In the genomic region with DNA sequence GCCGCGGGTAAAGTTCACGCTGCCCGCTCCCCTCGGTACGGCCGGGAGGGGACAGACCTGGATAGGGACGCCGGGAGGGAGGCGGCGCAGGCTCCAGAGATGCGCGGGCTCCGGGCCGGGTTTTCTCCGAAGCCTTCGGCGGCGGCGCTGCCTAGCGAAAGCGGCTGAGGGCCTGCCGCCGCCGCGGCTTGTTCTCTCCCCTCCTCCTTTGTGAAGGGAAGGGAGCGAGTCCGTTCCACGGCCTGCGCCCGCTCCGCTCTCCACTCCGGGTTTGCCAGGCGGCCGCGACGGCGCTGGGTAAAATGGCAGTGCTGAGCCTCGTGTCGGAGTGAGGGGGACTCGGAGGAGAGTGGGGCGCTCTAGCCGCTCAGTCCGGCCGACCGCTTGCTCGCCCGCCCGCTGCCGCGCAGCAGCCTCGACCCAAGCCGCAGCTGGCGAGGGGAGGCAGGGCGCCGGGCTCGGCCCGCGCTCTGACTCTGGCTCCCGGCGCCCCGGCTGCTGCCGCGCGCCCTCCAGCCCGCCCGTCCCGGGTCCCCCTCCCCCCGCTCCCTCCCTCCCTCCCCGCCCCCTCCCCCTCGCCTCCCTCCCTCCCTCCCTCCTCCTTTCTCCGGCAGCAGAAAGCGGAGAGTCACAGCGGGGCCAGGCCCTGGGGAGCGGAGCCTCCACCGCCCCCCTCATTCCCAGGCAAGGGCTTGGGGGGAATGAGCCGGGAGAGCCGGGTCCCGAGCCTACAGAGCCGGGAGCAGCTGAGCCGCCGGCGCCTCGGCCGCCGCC, we compare ENCODE assay signal across 8 cellular contexts. TPM values are rescaled to one million over a fixed set of nuclear protein-coding genes. Genes with fewer than 3 reads are reported as not detected.
DNase-seq lines count a peak whose midpoint lies in the region; ATAC-seq and FAIRE-seq lines count a peak whose summit lies in the region.

Gene ARID1A (plus strand): TSS at position 599 of the 774 bp plus-strand sequence. CDS start 389 bp downstream, outside the sequence.

- H3K4me3 ChIP-seq in esophagus (ENCODE audit: low read depth in 1 of 2, low read length in 2 of 2) = peak within 1 kb of the TSS; percentile 67 to 94
- peak within 1 kb of the TSS; percentile 68 for H3K4me3 ChIP-seq in mucosa of stomach (ENCODE audit: low read length)

- H3K4me1 ChIP-seq in esophagus (ENCODE audit: control insufficient read depth in 2 of 2, insufficient read depth in 2 of 2, low read length in 1 of 2) (peaks cover 3% of the 10 kb centered on the region in 2 donors), mucosa of stomach (ENCODE audit: control insufficient read depth, insufficient read depth, low read length) (peaks cover 53% of the 10 kb centered on the region)

- WGBS in esophagus, 2 donors = 1% methylated on average over 47 to 80 of the region's 86 CpGs

- ATAC-seq in GM21786 (IDR thresholded peaks at IDR 0.05; ENCODE audit: unreplicated experiment) = peak; percentile 35

- H3K36me3 ChIP-seq in KOPT-K1 (ENCODE audit: insufficient read depth, low read length) (peaks cover 23% of the 10 kb centered on the region), esophagus (ENCODE audit: control insufficient read depth in 2 of 2, insufficient read depth in 2 of 2, low read length in 1 of 2) (no peaks in the 10 kb centered on the region), mucosa of stomach (ENCODE audit: control insufficient read depth, insufficient read depth, low read length) (no peaks in the 10 kb centered on the region)

- peak within 1 kb of the TSS; percentile 81 for H3K9ac ChIP-seq in mucosa of stomach (ENCODE audit: low read length)

- H3K27me3 ChIP-seq in esophagus (ENCODE audit: control insufficient read depth in 1 of 2, insufficient read depth in 2 of 2, low read length in 2 of 2) (no peaks in the 10 kb centered on the region), mucosa of stomach (ENCODE audit: control insufficient read depth, insufficient read depth, low read length) (no peaks in the 10 kb centered on the region)

- DNase-seq in DMS153 (lab: John Stamatoyannopoulos, UW) (peak; percentile 99), RCC 7860 (ENCODE audit: low spot score) (peak; percentile 88)
- peak; percentile 97 to 98 for DNase-seq in activated T-cell treated with anti-CD3 and anti-CD28 coated beads, Interleukin-2, amount 50 U/mL, for 48 hours
- DNase-seq in stimulated activated CD8-positive, alpha-beta memory T cell treated with anti-CD3 and anti-CD28 coated beads, Interleukin-4, amount 100 ng/mL, for 4 hours (ENCODE audit: low read depth in 2 of 2, low spot score in 1 of 2) = peak; percentile 86 to 89

- FAIRE-seq in RCC 7860 (lab: Jason Lieb, UNC) = no peak

- H3K27ac ChIP-seq in KOPT-K1 (ENCODE audit: low read depth, low read length, poor library complexity, severe bottlenecking) (peak within 1 kb of the TSS; percentile 100), esophagus (ENCODE audit: low read depth in 2 of 2, low read length in 1 of 2) (peak within 1 kb of the TSS; percentile 98 to 99)

- H3K9me3 ChIP-seq in KOPT-K1 (ENCODE audit: insufficient read depth, low read length, poor library complexity, severe bottlenecking) (no peaks in the 10 kb centered on the region), esophagus (ENCODE audit: control insufficient read depth in 2 of 2, insufficient read depth in 1 of 2, low read depth in 1 of 2, low read length in 1 of 2) (no peaks in the 10 kb centered on the region), mucosa of stomach (ENCODE audit: control insufficient read depth, low read length) (no peaks in the 10 kb centered on the region)

RNA-seq across cellular contexts. Expression of gene ARID1A, which starts in this region (rescaled TPM):
- polyA plus RNA-seq in esophagus = 10 to 100 TPM; 15.9 to 17.8 TPM

Comparison
In these comparisons a context has a peak if more than half of its experiments do, and no peak if none do; other contexts are left out.
1. Peak in every context shown above with its lines: DNase-seq, ATAC-seq, H3K4me3 ChIP-seq and H3K27ac ChIP-seq.